Comparison of ENCODE assay signal across 9 cellular contexts in genomic region chr10:100007239-100008141, GRCh38. TPM values are rescaled to one million over a fixed set of nuclear protein-coding genes. Genes with fewer than 3 reads are reported as not detected.
DNase-seq lines count a peak whose midpoint lies in the region; ATAC-seq, FAIRE-seq and TF ChIP-seq lines count a peak whose summit lies in the region.
"Had no signal": no experiment of that assay in that cellular context is flagged by ENCODE, and none has a peak within 500 bp of the region (broad histone marks: within the 10 kb centered on the region; RNA-seq: fewer than 3 reads in every experiment).

No MANE protein-coding gene starts in this region.

- H3K4me3 ChIP-seq in MG63 = peak overlapping the region; percentile 86
- H3K4me3 ChIP-seq in endodermal cell (ENCODE audit: low read length) = peak overlapping the region; percentile 99
- H3K4me3 ChIP-seq in ovary = no peak overlapping the region
- H3K4me3 ChIP-seq in pancreas = no peak overlapping the region

- BruUV-seq in Calu3 (replicated peaks; lab: Mats Ljungman, UMichigan) = no TSS peak

- WGBS in endodermal cell (ENCODE audit: insufficient coverage in 1 of 2, insufficient read length in 1 of 2), 2 experiments = 81 to 84% methylated on average over 7 to 10 of the region's 10 CpGs
- WGBS in ovary, 3 donors = 38 to 46% (median 42%) methylated on average over 10 of the region's 10 CpGs
- 44 to 60% methylated on average over 10 of the region's 10 CpGs for WGBS in pancreas, 2 donors

- CTCF ChIA-PET in Calu3 (lab: Charles Lee) = interaction anchor here (1.4 kb wide), 1 partner anchor 119 kb away, joined by 3 read pairs; no protein-coding TSS in a partner anchor

- H3K27me3 ChIP-seq in MG63 = no peaks in the 10 kb centered on the region
- H3K27me3 ChIP-seq in endodermal cell (ENCODE audit: control insufficient read depth, insufficient read depth, low read length, poor library complexity, severe bottlenecking) = no peaks in the 10 kb centered on the region
- no peaks in the 10 kb centered on the region for H3K27me3 ChIP-seq in ovary
- no peaks in the 10 kb centered on the region for H3K27me3 ChIP-seq in pancreas

- DNase-seq in Calu3 (no peak), MG63 (no peak), endodermal cell (no peak), ovary (no peak), NCI-H2107 treated with DMSO at 0.1 percent for 48 hours (lab: John Stamatoyannopoulos, UW; ENCODE audit: unreplicated experiment) (no peak), pancreas (no peak)
- DNase-seq: NK-92 treated with Interleukin-12 subunit alpha and Interleukin-12 subunit beta, amount 100 ng/mL, for 24 hours had no signal

- peak overlapping the region; percentile 75 for H3K27ac Mint-ChIP-seq in Calu3 (ENCODE audit: unreplicated experiment)
- H3K27ac Mint-ChIP-seq in endodermal cell = peak overlapping the region; percentile 38

- H3K4me3 Mint-ChIP-seq in Calu3 (ENCODE audit: low read depth, unreplicated experiment) = peak overlapping the region; percentile 74
- H3K4me3 Mint-ChIP-seq in endodermal cell = peak overlapping the region; percentile 91

- H3K27ac ChIP-seq in endodermal cell (ENCODE audit: low read depth, low read length) = no peak overlapping the region
- H3K27ac ChIP-seq in ovary = peak overlapping the region; percentile 8 to 54
- no peak overlapping the region for H3K27ac ChIP-seq in pancreas

- peaks cover 3% of the 10 kb centered on the region for H3K4me1 ChIP-seq in endodermal cell (ENCODE audit: control insufficient read depth, insufficient read depth, low read length)
- H3K4me1 ChIP-seq in ovary (ENCODE audit: insufficient read depth) = peaks cover 11% of the 10 kb centered on the region
- H3K4me1 ChIP-seq in pancreas = peaks cover 6 to 16% (median 7%) of the 10 kb centered on the region in 3 donors

- H3K9me3 Mint-ChIP-seq in Calu3 (ENCODE audit: low read depth, unreplicated experiment) (no peaks in the 10 kb centered on the region), endodermal cell (peaks cover 1% of the 10 kb centered on the region)

- H3K4me1 Mint-ChIP-seq in Calu3 (ENCODE audit: low read depth, unreplicated experiment) (peaks cover 26% of the 10 kb centered on the region), endodermal cell (peaks cover 44% of the 10 kb centered on the region)

- TF ChIP-seq CTCF in Calu3 (IDR thresholded peaks at IDR 0.05; ENCODE audit: unreplicated experiment) = no peak
- no peak for TF ChIP-seq CTCF in endodermal cell (conservative IDR thresholded peaks at IDR 0.05)
- TF ChIP-seq CTCF in ovary (IDR thresholded peaks at IDR 0.05) = no peak
- no peak for TF ChIP-seq CTCF in pancreas (IDR thresholded peaks at IDR 0.05)

- intact Hi-C loops in Calu3 (cut with micrococcal nuclease; ENCODE audit: unreplicated experiment) = loop anchor here (5.0 kb wide), 1 partner anchor 80 kb away; no protein-coding TSS in a partner anchor
- intact Hi-C loops in ovary (cut with DNase I) = loop anchor here in 2 of 4 donors (5.0 to 10.0 kb wide), 2 partner anchors 93 to 100 kb away; no protein-coding TSS in a partner anchor
- intact Hi-C loops in pancreas (cut with DNase I) = loop anchor here in 1 of 3 donors (10.0 kb wide), 1 partner anchor 93 kb away; no protein-coding TSS in a partner anchor

- TF ChIP-seq POLR2A in ovary (IDR thresholded peaks at IDR 0.05) = no peak

- TF ChIP-seq EP300 in ovary (IDR thresholded peaks at IDR 0.05) = no peak

- H3K27me3 Mint-ChIP-seq in Calu3 (ENCODE audit: unreplicated experiment) = no peaks in the 10 kb centered on the region
- peaks cover 8% of the 10 kb centered on the region for H3K27me3 Mint-ChIP-seq in endodermal cell (ENCODE audit: insufficient read depth)

- H3K36me3 ChIP-seq in MG63 (peaks cover 5% of the 10 kb centered on the region; the same call in 1 of the 2 replicates), endodermal cell (ENCODE audit: control insufficient read depth, insufficient read depth, low read length) (peaks cover 5% of the 10 kb centered on the region), ovary (no peaks in the 10 kb centered on the region), pancreas (no peaks in the 10 kb centered on the region)

- ATAC-seq in GM21390 (IDR thresholded peaks at IDR 0.05; ENCODE audit: unreplicated experiment) (no peak), GM19452 (IDR thresholded peaks at IDR 0.05; ENCODE audit: unreplicated experiment) (no peak), pancreas (no peak)

- FAIRE-seq in pancreas (lab: Jason Lieb, UNC) = no peak

- H3K9me3 ChIP-seq in MG63 (no peaks in the 10 kb centered on the region), endodermal cell (ENCODE audit: control insufficient read depth, low read length) (no peaks in the 10 kb centered on the region), ovary (no peaks in the 10 kb centered on the region), pancreas (no peaks in the 10 kb centered on the region)

- H3K36me3 Mint-ChIP-seq in Calu3 (ENCODE audit: insufficient read depth, unreplicated experiment) = peaks cover 20% of the 10 kb centered on the region
- H3K36me3 Mint-ChIP-seq in endodermal cell (ENCODE audit: low read depth) = peaks cover 18% of the 10 kb centered on the region

- peak overlapping the region; percentile 61 for H3K9ac ChIP-seq in endodermal cell (ENCODE audit: extremely low read depth, low read length, poor library complexity, severe bottlenecking)

RNA-seq across cellular contexts. Expression of gene DNMBP, which starts 2.3 kb away (rescaled TPM):
- total RNA-seq in Calu3 (2022) (17.6 TPM in 2 replicates), endodermal cell (10 to 100 TPM; 45.4 to 85.4 TPM), ovary (10 to 100 TPM; 10.8 to 25.4 (median 20.3) TPM), pancreas (10 to 100 TPM in 5 of 6 donors, 1 to 10 TPM in 1; 9.1 to 17.9 (median 12.5) TPM)
- 5.4 and 6.5 TPM in 2 replicates for total RNA-seq in MG63 (2014; rRNA removed; shearing (Covaris generic); ENCODE audit: low replicate concordance)
- polyA plus RNA-seq in endodermal cell (2013, experiment 1 of 2) = 18.8 TPM
- 17.5 TPM for polyA plus RNA-seq in endodermal cell (2013, experiment 2 of 2)
- polyA plus RNA-seq in ovary (10 to 100 TPM; 12.9 to 23.1 TPM), pancreas (1 to 10 TPM; 8.9 to 10.0 TPM)

Comparison
In these comparisons a context has a peak if more than half of its experiments do, and no peak if none do; other contexts are left out.
1. H3K4me3 ChIP-seq: peak in MG63 (single experiment) and endodermal cell (single experiment); none in ovary (single experiment) and pancreas (0 of 4).
2. H3K27ac ChIP-seq: peak in ovary (2 of 2); none in endodermal cell (single experiment) and pancreas (0 of 4).